ENCODE assay signal across 9 cellular contexts in the genomic region with DNA sequence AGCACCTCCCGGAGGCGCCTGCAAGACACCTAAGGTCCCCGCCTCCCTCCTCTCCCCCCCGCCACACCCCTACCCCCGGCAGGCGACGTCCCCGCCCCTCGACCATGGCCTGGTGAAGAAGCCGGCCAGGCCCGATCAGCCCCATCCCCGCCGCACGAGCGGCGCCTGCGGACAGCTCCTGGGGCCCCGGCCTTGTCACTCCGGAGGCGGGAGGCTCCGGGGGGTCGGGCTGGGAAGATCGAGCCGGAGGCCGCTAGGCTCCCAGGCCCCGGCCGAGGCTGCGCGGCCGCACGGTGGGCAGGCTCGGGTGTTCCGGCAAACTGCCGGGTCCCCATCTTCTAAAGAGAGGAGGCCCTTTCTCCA. TPM values are rescaled to one million over a fixed set of nuclear protein-coding genes. Genes with fewer than 3 reads are reported as not detected.
DNase-seq lines count a peak whose midpoint lies in the region; ATAC-seq, FAIRE-seq and TF ChIP-seq lines count a peak whose summit lies in the region.
"Had no signal": no experiment of that assay in that cellular context is flagged by ENCODE, and none has a peak within 500 bp of the region (broad histone marks: within the 10 kb centered on the region; RNA-seq: fewer than 3 reads in every experiment).

No MANE protein-coding gene starts in this region.

- 25% methylated on average over 2 of the region's 34 CpGs for whole genome bisulfite sequencing in GM12878 (ENCODE audit: insufficient coverage, insufficient replicate concordance, low lambda C conversion rate, missing lambda C conversion rate)

- H3K79me2 ChIP-seq in GM12878 (ENCODE audit: control insufficient read depth, insufficient read depth, low read length): no peaks in the 10 kb centered on the region

- H3K9me3 ChIP-seq in GM12878 (replicated peaks; ENCODE audit: control insufficient read depth, insufficient read depth, low read length): no peaks in the 10 kb centered on the region
- H3K9me3 ChIP-seq in left lung: no peaks in the 10 kb centered on the region
- H3K9me3 ChIP-seq in uterus: no peaks in the 10 kb centered on the region

- RAD21 ChIA-PET in GM12878 (lab: Charles Lee; ENCODE audit: unreplicated experiment): interaction anchor here (6.5 kb wide), 1 partner anchor 48 kb away, joined by 75 read pairs; no protein-coding TSS in a partner anchor

- H3K27ac ChIP-seq in GM12878 (ENCODE audit: control insufficient read depth, insufficient read depth) (no peak overlapping the region), left lung (peak overlapping the region; percentile 7 to 11), uterus (peak overlapping the region; percentile 13 to 17)

- H3K4me3 ChIP-seq in GM12878: peak overlapping the region; percentile 50; the same call in 1 of the 2 replicates
- H3K4me3 ChIP-seq in left lung: peak overlapping the region; percentile 42 to 52
- H3K4me3 ChIP-seq in uterus: peak overlapping the region; percentile 13 to 35

- H3K9me3 Mint-ChIP-seq in Calu3 (ENCODE audit: low read depth, unreplicated experiment): no peaks in the 10 kb centered on the region
- peaks cover 0 to 2% (median 0%) of the 10 kb centered on the region in 3 donors for H3K9me3 Mint-ChIP-seq in IgD-negative memory B cell

- H3K36me3 ChIP-seq in GM12878 (ENCODE audit: control insufficient read depth in 2 of 2, insufficient read depth in 2 of 2, low read length in 1 of 2) (no peaks in the 10 kb centered on the region), left lung (no peaks in the 10 kb centered on the region), uterus (no peaks in the 10 kb centered on the region)

- DNase-seq in Calu3 (peak; percentile 11), GM12878 (ENCODE audit: low read depth, low spot score) (no peak), left lung (no peak), uterus (no peak), amniotic stem cell (lab: John Stamatoyannopoulos, UW) (no peak)

- TF ChIP-seq EP300 in GM12878 (IDR thresholded peaks at IDR 0.05; ENCODE audit: borderline replicate concordance in 1 of 2, control insufficient read depth in 1 of 2, low read depth in 2 of 2, low read length in 2 of 2): no peak

- H3K4me1 ChIP-seq in GM12878 (ENCODE audit: control insufficient read depth, insufficient read depth, low read length): peaks cover 5% of the 10 kb centered on the region
- H3K4me1 ChIP-seq in left lung: peaks cover 15 to 59% of the 10 kb centered on the region in 2 donors
- H3K4me1 ChIP-seq in uterus: peaks cover 0 to 10% of the 10 kb centered on the region in 2 donors

- TF ChIP-seq POLR2A in GM12878 (IDR thresholded peaks at IDR 0.05; ENCODE audit: low read depth, low read length) (no peak), uterus (IDR thresholded peaks at IDR 0.05) (no peak)

- no peak for TF ChIP-seq RAD21 in GM12878 (IDR thresholded peaks at IDR 0.05; ENCODE audit: insufficient read depth, low read depth, low read length)

- FAIRE-seq in GM12878 (lab: Jason Lieb, UNC): no peak

- no peaks in the 10 kb centered on the region for H4K20me1 ChIP-seq in GM12878 (ENCODE audit: control insufficient read depth, insufficient read depth)

- H2AFZ ChIP-seq in GM12878 (ENCODE audit: control insufficient read depth, low read depth, low read length): no peak overlapping the region

- no peak for TF ChIP-seq CTCF in Calu3 (IDR thresholded peaks at IDR 0.05; ENCODE audit: unreplicated experiment)
- no peak for TF ChIP-seq CTCF in GM12878 (IDR thresholded peaks at IDR 0.05 in 2 of 3, conservative IDR thresholded peaks at IDR 0.05 in 1 of 3; ENCODE audit: control insufficient read depth in 2 of 3, extremely low read depth in 1 of 3, insufficient read depth in 1 of 3, low read depth in 3 of 3, low read length in 3 of 3)
- no peak for TF ChIP-seq CTCF in left lung (IDR thresholded peaks at IDR 0.05)
- TF ChIP-seq CTCF in uterus (IDR thresholded peaks at IDR 0.05): no peak

- H3K36me3 Mint-ChIP-seq in Calu3 (ENCODE audit: insufficient read depth, unreplicated experiment) (peaks cover 11% of the 10 kb centered on the region), IgD-negative memory B cell (no peaks in the 10 kb centered on the region)

- POLR2A ChIA-PET in GM12878 (lab: Charles Lee): no interaction called here

- peak overlapping the region; percentile 74; the same call in 1 of the 2 replicates for H3K4me2 ChIP-seq in GM12878 (ENCODE audit: control insufficient read depth, insufficient read depth)

- no peak; the same call in 2 of the 3 replicates for ATAC-seq in GM12878
- peak; percentile 12 for ATAC-seq in left lung
- ATAC-seq in GM21360 (IDR thresholded peaks at IDR 0.05; ENCODE audit: unreplicated experiment): no peak
- no peak for ATAC-seq in GM21737 (IDR thresholded peaks at IDR 0.05; ENCODE audit: unreplicated experiment)

- in situ Hi-C loops in GM12878 (cut with MboI): loop anchor here (5.0 kb wide), 1 partner anchor 54 kb away; no protein-coding TSS in a partner anchor

- BruUV-seq in Calu3 (replicated peaks; lab: Mats Ljungman, UMichigan) (no TSS peak), GM12878 (replicated peaks; lab: Mats Ljungman, UMichigan) (no TSS peak)

- H3K4me1 Mint-ChIP-seq in Calu3 (ENCODE audit: low read depth, unreplicated experiment): no peaks in the 10 kb centered on the region
- H3K4me1 Mint-ChIP-seq in IgD-negative memory B cell: peaks cover 0 to 10% (median 0%) of the 10 kb centered on the region in 3 donors

- SMC1A ChIA-PET in GM12878 (lab: Charles Lee; ENCODE audit: uncharacterized antibody, unreplicated experiment): no interaction called here

- H3K27ac Mint-ChIP-seq in Calu3 (ENCODE audit: unreplicated experiment) (no peak overlapping the region), IgD-negative memory B cell (no peak overlapping the region)

- CTCF ChIA-PET in Calu3 (lab: Charles Lee): interaction anchor here (0.9 to 4.8 kb wide), 2 partner anchors 51 to 74 kb away, joined by 9 to 50 read pairs; a partner anchor contains a TSS
- CTCF ChIA-PET in GM12878 (lab: Yijun Ruan, JAX): interaction anchor here (1.2 to 7.0 kb wide), 3 partner anchors 32 to 135 kb away, joined by 3 to 104 read pairs (median 4); no protein-coding TSS in a partner anchor

- H3K27me3 ChIP-seq in GM12878 (replicated peaks in 1 of 2; ENCODE audit: control insufficient read depth in 2 of 2, insufficient read depth in 2 of 2, low read length in 1 of 2): peaks cover 9 to 13% of the 10 kb centered on the region in 2 experiments
- H3K27me3 ChIP-seq in left lung: peaks cover 5 to 48% of the 10 kb centered on the region in 2 donors
- no peaks in the 10 kb centered on the region for H3K27me3 ChIP-seq in uterus

- intact Hi-C loops in Calu3 (cut with micrococcal nuclease; ENCODE audit: unreplicated experiment): no loop called here
- intact Hi-C loops in GM12878 (cut with micrococcal nuclease; ENCODE audit: unreplicated experiment): loop anchor here (5.0 kb wide), 1 partner anchor 34 kb away; no protein-coding TSS in a partner anchor
- intact Hi-C loops in left lung (cut with DNase I): loop anchor here in 1 of 2 donors (5.0 kb wide), 1 partner anchor 44 kb away; no protein-coding TSS in a partner anchor
- intact Hi-C loops in uterus (cut with DNase I; ENCODE audit: low total_unique reads): no loop called here

- H3K27me3 Mint-ChIP-seq in Calu3 (ENCODE audit: unreplicated experiment) (no peaks in the 10 kb centered on the region), IgD-negative memory B cell (peaks cover 19% of the 10 kb centered on the region)

- H3K9ac ChIP-seq in GM12878 (ENCODE audit: control insufficient read depth, insufficient read depth, low read length): no peak overlapping the region

- no peak overlapping the region for H3K4me3 Mint-ChIP-seq in Calu3 (ENCODE audit: low read depth, unreplicated experiment)
- H3K4me3 Mint-ChIP-seq in IgD-negative memory B cell: peak overlapping the region in 3 of 4 donors; percentile 40 to 82 (median 48)

RNA-seq across cellular contexts. Expression of a gene that starts 0.4 kb away (rescaled TPM):
- 5.9 and 7.1 TPM in 2 replicates for total RNA-seq in Calu3 (2022)
- 2.0 TPM for polyA plus RNA-seq in IgD-negative memory B cell
- total RNA-seq in GM12878 (2013; cell fraction: nucleolus; rRNA removed): 0.52 TPM in 1 of 2 replicates, not detected in the other
- not detected in 2 replicates for total RNA-seq in GM12878 (2014; rRNA removed)
- total RNA-seq in GM12878 (2014; rRNA removed; fragmentation: Illumina TruSeq; extraction: Trizol): not detected in 2 replicates
- total RNA-seq in GM12878 (2021): 0.08 and 0.46 TPM in 2 replicates
- polyA plus RNA-seq in GM12878 (2011; ENCODE audit: low read depth): not detected
- polyA plus RNA-seq in GM12878 (2011; rRNA removed): not detected in 2 replicates
- not detected in 2 replicates for polyA plus RNA-seq in GM12878 (2011; cell fraction: cytosol; rRNA removed)
- 0.10 TPM in 1 of 2 replicates, not detected in the other for polyA plus RNA-seq in GM12878 (2011; cell fraction: nucleus; rRNA removed)
- polyA plus RNA-seq in GM12878 (2012): 0.22 TPM in 1 of 2 replicates, not detected in the other
- polyA plus RNA-seq in GM12878 (2014; fragmentation: Illumina TruSeq; extraction: Trizol): not detected in 2 replicates
- polyA plus RNA-seq in GM12878 (2014; fragmentation: Nextera tagmentation; extraction: Ambion mirVana): not detected
- polyA plus RNA-seq in GM12878 (2014; rRNA removed): 0.03 TPM in 1 of 2 replicates, not detected in the other
- not detected for polyA plus RNA-seq in GM12878 (2016; fragmentation: Nextera tagmentation; extraction: Ambion mirVana)
- polyA minus RNA-seq in GM12878 (2011; rRNA and poly(A)+ RNA removed): not detected in 2 replicates
- polyA minus RNA-seq in GM12878 (2011; cell fraction: cytosol; rRNA and poly(A)+ RNA removed): not detected in 2 replicates
- not detected in 2 replicates for polyA minus RNA-seq in GM12878 (2011; cell fraction: nucleus; rRNA and poly(A)+ RNA removed)
- total RNA-seq in left lung: 10 to 100 TPM; 51.2 to 68.9 TPM
- 10 to 100 TPM in 1 of 4 donors, 1 to 10 TPM in 1, under 1 TPM in 1, not detected in 1; 0.77 to 27.4 (median 7.9) TPM for total RNA-seq in uterus

RNA-seq across cellular contexts. Expression of a gene that starts 30.4 kb away (rescaled TPM):
- 50.3 and 52.1 TPM in 2 replicates for total RNA-seq in Calu3 (2022)
- polyA plus RNA-seq in IgD-negative memory B cell: 1.5 TPM
- total RNA-seq in GM12878 (2013; cell fraction: nucleolus; rRNA removed): 4.3 and 9.8 TPM in 2 replicates
- 2.8 and 2.9 TPM in 2 replicates for total RNA-seq in GM12878 (2014; rRNA removed)
- total RNA-seq in GM12878 (2014; rRNA removed; fragmentation: Illumina TruSeq; extraction: Trizol): 1.4 and 1.6 TPM in 2 replicates
- 3.3 and 4.2 TPM in 2 replicates for total RNA-seq in GM12878 (2021)
- polyA plus RNA-seq in GM12878 (2011; ENCODE audit: low read depth): 1.7 TPM
- polyA plus RNA-seq in GM12878 (2011; rRNA removed): 1.1 and 1.9 TPM in 2 replicates
- 1.9 and 2.6 TPM in 2 replicates for polyA plus RNA-seq in GM12878 (2011; cell fraction: cytosol; rRNA removed)
- polyA plus RNA-seq in GM12878 (2011; cell fraction: nucleus; rRNA removed): 1.8 and 2.1 TPM in 2 replicates
- 2.1 and 3.6 TPM in 2 replicates for polyA plus RNA-seq in GM12878 (2012)
- 1.3 and 2.0 TPM in 2 replicates for polyA plus RNA-seq in GM12878 (2014; fragmentation: Illumina TruSeq; extraction: Trizol)
- polyA plus RNA-seq in GM12878 (2014; fragmentation: Nextera tagmentation; extraction: Ambion mirVana): under 1 TPM; 0.52 to 0.93 TPM
- 4.8 and 6.9 TPM in 2 replicates for polyA plus RNA-seq in GM12878 (2014; rRNA removed)
- 1 to 10 TPM; 3.3 TPM for polyA plus RNA-seq in GM12878 (2016; fragmentation: Nextera tagmentation; extraction: Ambion mirVana)
- polyA minus RNA-seq in GM12878 (2011; rRNA and poly(A)+ RNA removed): 2.6 and 2.7 TPM in 2 replicates
- 0.62 and 0.94 TPM in 2 replicates for polyA minus RNA-seq in GM12878 (2011; cell fraction: cytosol; rRNA and poly(A)+ RNA removed)
- 0.85 and 2.2 TPM in 2 replicates for polyA minus RNA-seq in GM12878 (2011; cell fraction: nucleus; rRNA and poly(A)+ RNA removed)
- 10 to 100 TPM; 70.7 to 76.4 TPM for total RNA-seq in left lung
- 10 to 100 TPM; 15.0 to 19.5 (median 16.5) TPM for total RNA-seq in uterus

RNA-seq across cellular contexts. Expression of a gene that starts 46.7 kb away (rescaled TPM):
- total RNA-seq in Calu3 (2022) (not detected in 2 replicates), GM12878 (2014; rRNA removed) (not detected in 2 replicates), GM12878 (2014; rRNA removed; fragmentation: Illumina TruSeq; extraction: Trizol) (not detected in 2 replicates), GM12878 (2021) (not detected in 2 replicates), left lung (under 1 TPM; 0.41 to 0.71 TPM), uterus (not detected)
- polyA plus RNA-seq in IgD-negative memory B cell (not detected), GM12878 (2011; rRNA removed) (not detected in 2 replicates), GM12878 (2014; fragmentation: Illumina TruSeq; extraction: Trizol) (not detected in 2 replicates), GM12878 (2014; fragmentation: Nextera tagmentation; extraction: Ambion mirVana) (not detected), GM12878 (2014; rRNA removed) (not detected in 2 replicates), GM12878 (2016; fragmentation: Nextera tagmentation; extraction: Ambion mirVana) (not detected)
- total RNA-seq in GM12878 (2013; cell fraction: nucleolus; rRNA removed): not detected in 2 replicates
- polyA plus RNA-seq in GM12878 (2011; ENCODE audit: low read depth): not detected
- polyA plus RNA-seq in GM12878 (2011; cell fraction: cytosol; rRNA removed): not detected in 2 replicates
- polyA plus RNA-seq in GM12878 (2011; cell fraction: nucleus; rRNA removed): not detected in 2 replicates
- not detected in 2 replicates for polyA plus RNA-seq in GM12878 (2012)
- polyA minus RNA-seq in GM12878 (2011; rRNA and poly(A)+ RNA removed): not detected in 2 replicates
- not detected in 2 replicates for polyA minus RNA-seq in GM12878 (2011; cell fraction: cytosol; rRNA and poly(A)+ RNA removed)
- polyA minus RNA-seq in GM12878 (2011; cell fraction: nucleus; rRNA and poly(A)+ RNA removed): not detected in 2 replicates
- total RNA-seq: myocyte had no signal
